22 cellular contexts compared by ENCODE assay signal in genomic region chr4:47877204-47877603, GRCh38. TPM values are rescaled to one million over a fixed set of nuclear protein-coding genes. Genes with fewer than 3 reads are reported as not detected.
"Had no signal": no experiment of that assay in that cellular context is flagged by ENCODE, and none has a peak within 500 bp of the region (broad histone marks: within the 10 kb centered on the region; RNA-seq: fewer than 3 reads in every experiment).

No MANE protein-coding gene starts in this region.

- H3K9me3 ChIP-seq: SJSA1 had no signal

- DNase-seq: IMR-90, Karpas-422, KG1, MM.1S, NCI-H1092 treated with DMSO at 0.1 percent for 48 hours, NCI-H1436, NCI-H187, NCI-H2029, NCI-H2081 treated with DMSO at 0.1 percent for 48 hours, NCI-H2171, NCI-H226, NCI-H446, NCI-H510A, NCI-H524 treated with DMSO at 0.1 percent for 48 hours, NCI-H69, NCI-H774, Right ventricle myocardium superior, RPMI8226, SIG-M5 had no signal

- H3K27me3 ChIP-seq: SJSA1 had no signal

- H3K27ac ChIP-seq: SJSA1, SK-N-MC had no signal

- H3K4me1 ChIP-seq: SJSA1 had no signal

- H3K4me3 ChIP-seq: SJSA1, SK-N-MC had no signal

RNA-seq across cellular contexts. Expression of gene CORIN, which starts 39.3 kb away (rescaled TPM):
- total RNA-seq: HT-29, SJSA1 had no signal
